In genomic region chr7:95411666-95412065, GRCh38 we compare ENCODE assay signal across 29 cellular contexts. TPM values are rescaled to one million over a fixed set of nuclear protein-coding genes. Genes with fewer than 3 reads are reported as not detected.
"Had no signal": no experiment of that assay in that cellular context is flagged by ENCODE, and none has a peak within 500 bp of the region (broad histone marks: within the 10 kb centered on the region; RNA-seq: fewer than 3 reads in every experiment).

No MANE protein-coding gene starts in this region.

- H3K27ac ChIP-seq: colonic mucosa, esophagus squamous epithelium, lower lobe of right lung, neutrophil, parathyroid adenoma, right atrium auricular region, thyroid gland, vagina had no signal

- ATAC-seq: left ventricle myocardium superior, natural killer cell, sciatic nerve had no signal

- H3K4me3 ChIP-seq: colonic mucosa, esophagus squamous epithelium, lower lobe of right lung, right atrium auricular region, thyroid gland, vagina had no signal

- DNase-seq: colonic mucosa; effector memory CD4-positive, alpha-beta T cell; esophagus squamous epithelium; head of caudate nucleus; left ventricle myocardium superior; lower lobe of right lung; natural killer cell; stimulated activated CD4-positive, alpha-beta T cell treated with anti-CD3 and anti-CD28 coated beads, Interleukin-2, amount 100 ng/mL, for 24 hours; stimulated activated CD4-positive, alpha-beta T cell treated with anti-CD3 and anti-CD28 coated beads, Interleukin-4, amount 100 ng/mL, for 24 hours; stimulated activated naive CD4-positive, alpha-beta T cell treated with Interleukin-2 at 50 U/mL for 16 hours; thyroid gland; trophoblast cell had no signal

- H3K27me3 Mint-ChIP-seq: dendritic cell treated with granulocyte-macrophage colony-stimulating factor and Interleukin-4, amounts not matched to agents 40 ng/mL and 50 ng/mL, for 4 days; memory B cell; progenitor cell of endocrine pancreas had no signal

- H3K27ac Mint-ChIP-seq: dendritic cell treated with granulocyte-macrophage colony-stimulating factor and Interleukin-4, amounts not matched to agents 40 ng/mL and 50 ng/mL, for 4 days; memory B cell; natural killer cell; progenitor cell of endocrine pancreas; stimulated activated effector memory CD8-positive, alpha-beta T cell treated with anti-CD3 and anti-CD28 coated beads, Interleukin-12 subunit alpha, Interleukin-12 subunit beta, amount 100 ng/mL, for 72 hours had no signal

- H3K4me3 Mint-ChIP-seq: dendritic cell treated with granulocyte-macrophage colony-stimulating factor and Interleukin-4, amounts not matched to agents 40 ng/mL and 50 ng/mL, for 4 days; memory B cell; natural killer cell; neural crest cell; stimulated activated effector memory CD8-positive, alpha-beta T cell treated with anti-CD3 and anti-CD28 coated beads, Interleukin-12 subunit alpha, Interleukin-12 subunit beta, amount 100 ng/mL, for 72 hours had no signal

- H3K9me3 Mint-ChIP-seq: dendritic cell treated with granulocyte-macrophage colony-stimulating factor and Interleukin-4, amounts not matched to agents 40 ng/mL and 50 ng/mL, for 4 days; memory B cell; natural killer cell; neural crest cell; stimulated activated effector memory CD8-positive, alpha-beta T cell treated with anti-CD3 and anti-CD28 coated beads, Interleukin-12 subunit alpha, Interleukin-12 subunit beta, amount 100 ng/mL, for 72 hours had no signal

- H3K4me1 Mint-ChIP-seq: memory B cell; natural killer cell; stimulated activated effector memory CD8-positive, alpha-beta T cell treated with anti-CD3 and anti-CD28 coated beads, Interleukin-12 subunit alpha, Interleukin-12 subunit beta, amount 100 ng/mL, for 72 hours had no signal

- H3K4me1 ChIP-seq: colonic mucosa, esophagus squamous epithelium, lower lobe of right lung, parathyroid adenoma, right atrium auricular region, thyroid gland, vagina had no signal

- H3K36me3 Mint-ChIP-seq: natural killer cell; stimulated activated effector memory CD8-positive, alpha-beta T cell treated with anti-CD3 and anti-CD28 coated beads, Interleukin-12 subunit alpha, Interleukin-12 subunit beta, amount 100 ng/mL, for 72 hours had no signal

- FAIRE-seq: endothelial cell of umbilical vein, frontal cortex, keratinocyte had no signal

- H3K9me3 ChIP-seq: colonic mucosa, esophagus squamous epithelium, lower lobe of right lung, neutrophil, right atrium auricular region, thyroid gland, vagina had no signal

RNA-seq across cellular contexts. Expression of gene PON3, which starts 15.5 kb away (rescaled TPM):
- total RNA-seq: chondrocyte, epithelial cell of proximal tubule, glomerular endothelial cell, mononuclear cell, natural killer cell, neural crest cell had no signal
